ENCODE assay signal across 11 cellular contexts in genomic region chr21:30680586-30680985, GRCh38. TPM values are rescaled to one million over a fixed set of nuclear protein-coding genes. Genes with fewer than 3 reads are reported as not detected.
"Had no signal": no experiment of that assay in that cellular context is flagged by ENCODE, and none has a peak within 500 bp of the region (broad histone marks: within the 10 kb centered on the region; RNA-seq: fewer than 3 reads in every experiment).

No MANE protein-coding gene starts in this region.

- H3K27ac ChIP-seq: GM23248, HL-60 had no signal

- H3K36me3 ChIP-seq: HAP-1 had no signal

- H3K4me3 ChIP-seq: GM23248, HAP-1 had no signal

- H3K4me1 ChIP-seq: HAP-1 had no signal

- DNase-seq: GM23248, GOT3, H7, HFFc6, KBM-7 had no signal

RNA-seq across cellular contexts. Expression of gene KRTAP20-3, which starts 37.9 kb away (rescaled TPM):
- total RNA-seq: GM23248, H4, H7, HepG2, HFFc6, HT1080 had no signal
- polyA plus RNA-seq: GM23248, HepG2, IgD-negative memory B cell had no signal

RNA-seq across cellular contexts. Expression of gene KRTAP21-3, which starts 38.0 kb away (rescaled TPM):
- total RNA-seq: GM23248, H4, H7, HepG2, HFFc6, HT1080 had no signal
- polyA plus RNA-seq: GM23248, HepG2, IgD-negative memory B cell had no signal

RNA-seq across cellular contexts. Expression of gene KRTAP20-2, which starts 45.6 kb away (rescaled TPM):
- total RNA-seq: GM23248, H4, H7, HepG2, HFFc6, HT1080 had no signal
- polyA plus RNA-seq: GM23248, HepG2, IgD-negative memory B cell had no signal
